29 cellular contexts compared by ENCODE assay signal in the genomic region with DNA sequence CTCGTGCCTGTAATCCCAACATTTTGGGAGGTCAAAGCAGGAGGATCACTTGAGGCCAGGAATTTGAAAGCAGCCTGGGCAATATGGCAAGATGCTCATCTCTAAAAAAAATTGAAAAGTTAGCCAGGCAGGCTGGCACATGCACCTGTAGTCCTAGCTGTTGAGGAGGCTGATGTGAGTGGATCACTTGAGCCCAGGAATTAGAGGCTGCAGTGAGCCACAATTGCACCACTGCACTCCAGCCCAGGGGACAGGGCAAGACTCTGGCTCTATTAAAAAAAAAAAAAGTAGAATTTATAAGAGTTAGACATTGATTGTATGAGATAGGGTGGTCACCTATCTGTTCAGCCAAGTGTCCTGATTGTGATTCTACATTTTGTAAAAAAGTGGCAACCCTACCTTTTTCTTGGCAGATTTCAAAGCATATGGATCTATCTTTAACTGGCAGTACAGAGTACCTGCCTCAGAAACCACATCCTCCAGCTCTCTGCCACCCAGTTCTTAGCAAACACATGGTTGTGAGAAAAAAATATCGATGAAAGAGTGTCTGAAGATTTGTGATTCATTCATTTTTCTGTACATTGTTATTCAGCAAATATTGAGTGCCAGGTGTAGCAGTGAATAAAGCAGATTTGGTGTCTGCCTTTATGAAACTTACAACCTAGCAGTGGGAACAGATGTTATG.
A peak's percentile ranks its signal among the peaks of the same experiment; 100 is the strongest.
DNase-seq lines count a peak whose midpoint lies in the region; ATAC-seq and TF ChIP-seq lines count a peak whose summit lies in the region.
"Had no signal": no experiment of that assay in that cellular context is flagged by ENCODE, and none has a peak within 500 bp of the region (broad histone marks: within the 10 kb centered on the region; RNA-seq: fewer than 3 reads in every experiment).

No MANE protein-coding gene starts in this region.

- H3K36me3 ChIP-seq in mammary epithelial cell (ENCODE audit: insufficient read depth, low read length): no peaks in the 10 kb centered on the region
- no peaks in the 10 kb centered on the region for H3K36me3 ChIP-seq in KOPT-K1 (ENCODE audit: insufficient read depth, low read length)
- peaks cover 0 to 12% (median 0%) of the 10 kb centered on the region in 9 donors for H3K36me3 ChIP-seq in heart right ventricle
- no peaks in the 10 kb centered on the region for H3K36me3 ChIP-seq in suprapubic skin
- H3K36me3 ChIP-seq: WERI-Rb-1 had no signal

- intact Hi-C loops in mammary epithelial cell (cut with micrococcal nuclease) (no loop called here), MCF 10A (cut with micrococcal nuclease) (no loop called here), heart right ventricle (cut with DNase I) (loop anchor here in 1 of 10 donors (10.0 kb wide), 1 partner anchor 85 kb away; no protein-coding TSS in a partner anchor)

- H3K79me2 ChIP-seq in mammary epithelial cell (ENCODE audit: insufficient read depth, low read length): no peaks in the 10 kb centered on the region

- H3K4me3 Mint-ChIP-seq in MCF 10A (ENCODE audit: unreplicated experiment): no peak overlapping the region
- no peak overlapping the region for H3K4me3 Mint-ChIP-seq in activated CD8-positive, alpha-beta T cell treated with anti-CD3 and anti-CD28 coated beads, Interleukin-2, amount 10 ng/mL, durations not matched to agents 7 days and 5 days
- no peak overlapping the region for H3K4me3 Mint-ChIP-seq in naive thymus-derived CD8-positive, alpha-beta T cell
- H3K4me3 Mint-ChIP-seq: activated T-cell treated with anti-CD3 and anti-CD28 coated beads, Interleukin-2, amount 50 U/mL, for 24 hours; naive B cell; stimulated activated naive CD8-positive, alpha-beta T cell treated with anti-CD3 and anti-CD28 coated beads, Interleukin-15, Interleukin-2, amounts not matched to agents 100 ng/mL and 50 ng/mL, for 24 hours had no signal

- H3K9me3 Mint-ChIP-seq in MCF 10A (ENCODE audit: unreplicated experiment): no peaks in the 10 kb centered on the region
- H3K9me3 Mint-ChIP-seq in activated CD8-positive, alpha-beta T cell treated with anti-CD3 and anti-CD28 coated beads, Interleukin-2, amount 10 ng/mL, durations not matched to agents 7 days and 5 days (ENCODE audit: insufficient read depth): no peaks in the 10 kb centered on the region
- no peaks in the 10 kb centered on the region for H3K9me3 Mint-ChIP-seq in naive thymus-derived CD8-positive, alpha-beta T cell
- H3K9me3 Mint-ChIP-seq: activated T-cell treated with anti-CD3 and anti-CD28 coated beads, Interleukin-2, amount 50 U/mL, for 24 hours; naive B cell; stimulated activated naive CD8-positive, alpha-beta T cell treated with anti-CD3 and anti-CD28 coated beads, Interleukin-15, Interleukin-2, amounts not matched to agents 100 ng/mL and 50 ng/mL, for 24 hours had no signal

- H3K4me2 ChIP-seq in mammary epithelial cell (ENCODE audit: insufficient read depth, low read depth, low read length): no peak overlapping the region

- no peaks in the 10 kb centered on the region for H3K27me3 Mint-ChIP-seq in MCF 10A (ENCODE audit: insufficient read depth, unreplicated experiment)
- no peaks in the 10 kb centered on the region for H3K27me3 Mint-ChIP-seq in activated CD8-positive, alpha-beta T cell treated with anti-CD3 and anti-CD28 coated beads, Interleukin-2, amount 10 ng/mL, durations not matched to agents 7 days and 5 days (ENCODE audit: low read depth)
- H3K27me3 Mint-ChIP-seq in naive thymus-derived CD8-positive, alpha-beta T cell: no peaks in the 10 kb centered on the region
- H3K27me3 Mint-ChIP-seq: activated T-cell treated with anti-CD3 and anti-CD28 coated beads, Interleukin-2, amount 50 U/mL, for 24 hours; naive B cell; stimulated activated naive CD8-positive, alpha-beta T cell treated with anti-CD3 and anti-CD28 coated beads, Interleukin-15, Interleukin-2, amounts not matched to agents 100 ng/mL and 50 ng/mL, for 24 hours had no signal

- POLR2A ChIA-PET in MCF 10A (lab: Yijun Ruan, JAX): no interaction called here
- POLR2A ChIA-PET in activated CD8-positive, alpha-beta T cell treated with anti-CD3 and anti-CD28 coated beads, Interleukin-2, amount 10 ng/mL, durations not matched to agents 7 days and 5 days (lab: Charles Lee): interaction anchor here (0.8 kb wide), 1 partner anchor 129 kb away, joined by 3 read pairs; no protein-coding TSS in a partner anchor
- POLR2A ChIA-PET in naive thymus-derived CD8-positive, alpha-beta T cell (lab: Charles Lee): no interaction called here

- ATAC-seq in activated CD8-positive, alpha-beta T cell treated with anti-CD3 and anti-CD28 coated beads, Interleukin-2, amount 10 ng/mL, durations not matched to agents 7 days and 5 days: peak; percentile 84
- peak; percentile 91 to 99 for ATAC-seq in naive thymus-derived CD8-positive, alpha-beta T cell
- ATAC-seq in heart right ventricle: no peak
- ATAC-seq: GM12878, left ventricle myocardium superior, Panc1, psoas muscle had no signal

- no peaks in the 10 kb centered on the region for H4K20me1 ChIP-seq in mammary epithelial cell (ENCODE audit: insufficient read depth, low read length)

- no peak for TF ChIP-seq POLR2A in suprapubic skin (IDR thresholded peaks at IDR 0.05)

- H3K27me3 ChIP-seq in mammary epithelial cell (ENCODE audit: insufficient read depth, low read length) (no peaks in the 10 kb centered on the region), heart right ventricle (no peaks in the 10 kb centered on the region), suprapubic skin (no peaks in the 10 kb centered on the region)
- H3K27me3 ChIP-seq: sigmoid colon, tibial artery had no signal

- no peak overlapping the region for H3K9ac ChIP-seq in mammary epithelial cell (ENCODE audit: insufficient read depth, low read length)

- BruUV-seq in mammary epithelial cell (replicated peaks; lab: Mats Ljungman, UMichigan) (no TSS peak), MCF 10A (replicated peaks; lab: Mats Ljungman, UMichigan) (no TSS peak)

- peaks cover 16% of the 10 kb centered on the region for H3K4me1 ChIP-seq in mammary epithelial cell (ENCODE audit: insufficient read depth, low read length)
- peaks cover 3 to 24% (median 20%) of the 10 kb centered on the region in 9 donors for H3K4me1 ChIP-seq in heart right ventricle
- H3K4me1 ChIP-seq in suprapubic skin: peaks cover 10% of the 10 kb centered on the region
- H3K4me1 ChIP-seq: tibial artery had no signal

- H3K9me3 ChIP-seq in mammary epithelial cell (replicated peaks; ENCODE audit: insufficient read depth, low read length) (no peaks in the 10 kb centered on the region), KOPT-K1 (ENCODE audit: insufficient read depth, low read length, poor library complexity, severe bottlenecking) (no peaks in the 10 kb centered on the region), heart right ventricle (no peaks in the 10 kb centered on the region), suprapubic skin (no peaks in the 10 kb centered on the region)
- H3K9me3 ChIP-seq: psoas muscle, sigmoid colon, tibial artery had no signal

- no peak overlapping the region for H3K27ac ChIP-seq in mammary epithelial cell (ENCODE audit: insufficient read depth, low read depth, low read length)
- H3K27ac ChIP-seq in KOPT-K1 (ENCODE audit: low read depth, low read length, poor library complexity, severe bottlenecking): peak overlapping the region; percentile 40
- H3K27ac ChIP-seq in heart right ventricle: no peak overlapping the region
- no peak overlapping the region for H3K27ac ChIP-seq in suprapubic skin
- H3K27ac ChIP-seq: psoas muscle, sigmoid colon, tibial artery, WERI-Rb-1 had no signal

- TF ChIP-seq EP300 in suprapubic skin (IDR thresholded peaks at IDR 0.05): no peak

- H3K4me1 Mint-ChIP-seq in MCF 10A (ENCODE audit: insufficient read depth, unreplicated experiment): no peaks in the 10 kb centered on the region
- H3K4me1 Mint-ChIP-seq in activated CD8-positive, alpha-beta T cell treated with anti-CD3 and anti-CD28 coated beads, Interleukin-2, amount 10 ng/mL, durations not matched to agents 7 days and 5 days (ENCODE audit: low read depth): peaks cover 4% of the 10 kb centered on the region
- H3K4me1 Mint-ChIP-seq in naive thymus-derived CD8-positive, alpha-beta T cell: peaks cover 9 to 20% (median 17%) of the 10 kb centered on the region in 4 donors

- 54% methylated on average over 2 of the region's 2 CpGs for WGBS in mammary epithelial cell (ENCODE audit: low coverage, missing lambda C conversion rate)
- WGBS in heart right ventricle, 2 donors: 92% methylated on average over 2 of the region's 2 CpGs
- 88% methylated on average over 2 of the region's 2 CpGs for WGBS in suprapubic skin

- no peak overlapping the region for H3K27ac Mint-ChIP-seq in MCF 10A (ENCODE audit: low read depth, unreplicated experiment)
- H3K27ac Mint-ChIP-seq in activated CD8-positive, alpha-beta T cell treated with anti-CD3 and anti-CD28 coated beads, Interleukin-2, amount 10 ng/mL, durations not matched to agents 7 days and 5 days: peak overlapping the region; percentile 21
- peak overlapping the region in 1 of 10 donors; percentile 10 for H3K27ac Mint-ChIP-seq in naive thymus-derived CD8-positive, alpha-beta T cell
- H3K27ac Mint-ChIP-seq: activated T-cell treated with anti-CD3 and anti-CD28 coated beads, Interleukin-2, amount 50 U/mL, for 24 hours; naive B cell; stimulated activated naive CD8-positive, alpha-beta T cell treated with anti-CD3 and anti-CD28 coated beads, Interleukin-15, Interleukin-2, amounts not matched to agents 100 ng/mL and 50 ng/mL, for 24 hours had no signal

- TF ChIP-seq CTCF in mammary epithelial cell (conservative IDR thresholded peaks at IDR 0.05 in 1 of 2, IDR thresholded peaks at IDR 0.05 in 1 of 2; ENCODE audit: extremely low read depth in 1 of 2, insufficient read depth in 1 of 2, low read depth in 1 of 2, low read length in 2 of 2) (no peak), MCF 10A (IDR thresholded peaks at IDR 0.05; ENCODE audit: unreplicated experiment) (no peak), heart right ventricle (IDR thresholded peaks at IDR 0.05) (no peak), suprapubic skin (IDR thresholded peaks at IDR 0.05) (no peak)

- in situ Hi-C loops in mammary epithelial cell (cut with MboI; ENCODE audit: low sequenced_read_pairs in 2 of 2): no loop called here

- H3K36me3 Mint-ChIP-seq in MCF 10A (ENCODE audit: insufficient read depth, unreplicated experiment): peaks cover 6% of the 10 kb centered on the region
- peaks cover 6% of the 10 kb centered on the region for H3K36me3 Mint-ChIP-seq in activated CD8-positive, alpha-beta T cell treated with anti-CD3 and anti-CD28 coated beads, Interleukin-2, amount 10 ng/mL, durations not matched to agents 7 days and 5 days (ENCODE audit: low read depth)
- H3K36me3 Mint-ChIP-seq in naive thymus-derived CD8-positive, alpha-beta T cell: peaks cover 0 to 13% (median 5%) of the 10 kb centered on the region in 3 donors

- dilution Hi-C loops in mammary epithelial cell (cut with HindIII; ENCODE audit: low sequenced_read_pairs): no loop called here

- DNase-seq in mammary epithelial cell (peak; percentile 29), MCF 10A (ENCODE audit: unreplicated experiment) (no peak), amniotic stem cell (lab: John Stamatoyannopoulos, UW) (no peak), heart right ventricle (no peak), suprapubic skin (ENCODE audit: low spot score in 2 of 2) (no peak)
- peak; percentile 60 for DNase-seq in activated CD8-positive, alpha-beta T cell treated with anti-CD3 and anti-CD28 coated beads, Interleukin-2, amount 10 ng/mL, durations not matched to agents 7 days and 5 days
- DNase-seq in naive thymus-derived CD8-positive, alpha-beta T cell: peak in 5 of 10 donors; percentile 20 to 69 (median 35)
- DNase-seq: activated CD8-positive, alpha-beta memory T cell treated with anti-CD3 and anti-CD28 coated beads for 24 hours; activated T-cell treated with anti-CD3 and anti-CD28 coated beads, Interleukin-2, amount 50 U/mL, for 24 hours; C1 segment of cervical spinal cord; effector CD4-positive, alpha-beta T cell; left ventricle myocardium superior; naive B cell; NCI-H1092 treated with DMSO at 0.1 percent for 48 hours; NCI-H187; NCI-H2171; NCI-H524 treated with DMSO at 0.1 percent for 48 hours; nucleus accumbens; psoas muscle; SHP77; sigmoid colon; stimulated activated CD4-positive, alpha-beta T cell treated with anti-CD3 and anti-CD28 coated beads, Interleukin-4, amount 100 ng/mL, for 4 hours; T1000; tibial artery; WERI-Rb-1 had no signal

- no peak overlapping the region for H3K4me3 ChIP-seq in mammary epithelial cell (replicated peaks in 1 of 3; ENCODE audit: insufficient read depth in 1 of 3, low read depth in 2 of 3, low read length in 3 of 3)
- H3K4me3 ChIP-seq in heart right ventricle: no peak overlapping the region
- no peak overlapping the region for H3K4me3 ChIP-seq in suprapubic skin
- H3K4me3 ChIP-seq: GM12878, psoas muscle, sigmoid colon, tibial artery had no signal

- CTCF ChIA-PET in mammary epithelial cell (lab: Charles Lee; ENCODE audit: low non-redundant PET) (no interaction called here), MCF 10A (lab: Yijun Ruan, JAX) (interaction anchor here (0.6 kb wide), 2 partner anchors 146 to 1926 kb away, joined by 4 to 5 read pairs; no protein-coding TSS in a partner anchor)
- CTCF ChIA-PET in activated CD8-positive, alpha-beta T cell treated with anti-CD3 and anti-CD28 coated beads, Interleukin-2, amount 10 ng/mL, durations not matched to agents 7 days and 5 days (lab: Charles Lee): interaction anchor here (1.3 to 1.4 kb wide), 2 partner anchors 24 to 26 kb away, joined by 3 to 5 read pairs; no protein-coding TSS in a partner anchor

- H2AFZ ChIP-seq in mammary epithelial cell (ENCODE audit: low read depth, low read length): no peak overlapping the region

Comparison
In these comparisons a context has a peak if more than half of its experiments do, and no peak if none do; other contexts are left out.
1. DNase-seq: peak in mammary epithelial cell (single experiment) and activated CD8-positive, alpha-beta T cell treated with anti-CD3 and anti-CD28 coated beads, Interleukin-2, amount 10 ng/mL, durations not matched to agents 7 days and 5 days (single experiment); none in MCF 10A (single experiment), amniotic stem cell (single experiment), heart right ventricle (0 of 2) and suprapubic skin (0 of 2).
2. ATAC-seq: peak in activated CD8-positive, alpha-beta T cell treated with anti-CD3 and anti-CD28 coated beads, Interleukin-2, amount 10 ng/mL, durations not matched to agents 7 days and 5 days (single experiment) and naive thymus-derived CD8-positive, alpha-beta T cell (2 of 2); none in heart right ventricle (0 of 8).